1 cellular context compared by ENCODE assay signal in the genomic region with DNA sequence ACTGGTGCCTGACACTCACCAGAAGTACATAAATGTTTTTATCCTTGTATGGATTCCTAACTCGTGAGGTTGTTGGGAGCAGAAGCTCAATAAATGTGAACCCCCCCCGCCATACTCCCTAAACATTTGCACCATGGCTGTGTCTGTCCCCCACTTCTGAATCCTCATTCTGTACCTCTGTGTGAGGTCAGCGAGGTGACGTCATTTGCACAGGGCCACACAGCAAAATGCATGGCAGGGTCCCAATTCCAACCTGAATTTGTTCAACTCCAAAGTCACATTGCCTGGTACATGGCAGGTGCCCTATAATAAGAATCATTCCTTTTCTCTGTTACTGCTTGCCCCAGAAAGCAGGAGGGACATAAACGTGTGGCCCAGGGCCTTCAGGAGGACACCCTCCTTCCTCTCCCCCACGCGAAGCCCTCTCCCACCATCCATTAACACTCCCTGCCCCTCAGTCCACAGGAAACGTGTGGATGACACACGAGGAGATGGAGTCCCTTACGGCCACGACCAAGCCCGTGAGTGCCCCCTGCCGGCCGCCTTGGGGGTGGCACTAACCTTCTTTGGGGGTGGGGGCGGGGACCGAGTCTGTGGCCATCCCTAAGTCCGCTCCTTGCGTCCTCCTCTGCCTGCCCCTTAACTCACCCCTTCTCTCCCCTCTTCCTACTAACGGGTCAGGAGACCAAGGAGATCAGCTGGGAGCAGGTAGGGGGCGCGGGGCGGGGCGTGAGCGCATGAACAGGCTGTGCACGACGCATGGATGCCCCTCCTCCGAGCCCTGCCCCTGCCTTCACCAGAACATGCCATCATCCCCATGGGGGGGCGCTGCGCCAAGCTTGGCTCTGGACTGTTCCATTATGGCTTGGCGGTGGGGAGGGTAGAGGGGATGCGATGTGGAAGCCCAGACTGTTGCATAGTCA.
TF ChIP-seq lines count a peak whose summit lies in the region.

No MANE protein-coding gene starts in this region.

TF ChIP-seq in HEK293, 187 proteins besides CTCF, POLR2A, EP300 and RAD21 (continued from another document):
- TF ChIP-seq ZNF280D (tag by site-specific recombination; IDR thresholded peaks at IDR 0.05) (no peak), ZNF140 (tag by site-specific recombination; IDR thresholded peaks at IDR 0.05) (no peak), GLIS1 (tag by site-specific recombination; IDR thresholded peaks at IDR 0.05) (peak; percentile 69), ZNF561 (tag by site-specific recombination; IDR thresholded peaks at IDR 0.05; ENCODE audit: borderline replicate concordance) (no peak), ZBTB6 (tag by site-specific recombination; IDR thresholded peaks at IDR 0.05) (peak; percentile 52; the same call in 1 of the 2 replicates), ZNF776 (tag by site-specific recombination; IDR thresholded peaks at IDR 0.05; ENCODE audit: borderline replicate concordance) (no peak), ZIC2 (tag by site-specific recombination; IDR thresholded peaks at IDR 0.05) (peak; percentile 48; the same call in 1 of the 2 replicates), KLF10 (tag by site-specific recombination; IDR thresholded peaks at IDR 0.05) (0 out of 2 replicates have a peak, but pooled peaks have one; percentile 28), ZNF394 (tag by site-specific recombination; IDR thresholded peaks at IDR 0.05; ENCODE audit: borderline replicate concordance) (peak; percentile 45; the same call in 1 of the 2 replicates), ZBTB20 (tag by site-specific recombination; IDR thresholded peaks at IDR 0.05) (peak; percentile 28; the same call in 1 of the 2 replicates), ZNF501 (tag by site-specific recombination; IDR thresholded peaks at IDR 0.05) (peak; percentile 65), ZNF571 (tag by site-specific recombination; IDR thresholded peaks at IDR 0.05) (no peak)
- TF ChIP-seq, protein P1, sequence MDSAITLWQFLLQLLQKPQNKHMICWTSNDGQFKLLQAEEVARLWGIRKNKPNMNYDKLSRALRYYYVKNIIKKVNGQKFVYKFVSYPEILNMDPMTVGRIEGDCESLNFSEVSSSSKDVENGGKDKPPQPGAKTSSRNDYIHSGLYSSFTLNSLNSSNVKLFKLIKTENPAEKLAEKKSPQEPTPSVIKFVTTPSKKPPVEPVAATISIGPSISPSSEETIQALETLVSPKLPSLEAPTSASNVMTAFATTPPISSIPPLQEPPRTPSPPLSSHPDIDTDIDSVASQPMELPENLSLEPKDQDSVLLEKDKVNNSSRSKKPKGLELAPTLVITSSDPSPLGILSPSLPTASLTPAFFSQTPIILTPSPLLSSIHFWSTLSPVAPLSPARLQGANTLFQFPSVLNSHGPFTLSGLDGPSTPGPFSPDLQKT (IDR thresholded peaks at IDR 0.05; ENCODE audit: borderline replicate concordance, low read depth, low read length) = no peak
- TF ChIP-seq, protein P2, sequence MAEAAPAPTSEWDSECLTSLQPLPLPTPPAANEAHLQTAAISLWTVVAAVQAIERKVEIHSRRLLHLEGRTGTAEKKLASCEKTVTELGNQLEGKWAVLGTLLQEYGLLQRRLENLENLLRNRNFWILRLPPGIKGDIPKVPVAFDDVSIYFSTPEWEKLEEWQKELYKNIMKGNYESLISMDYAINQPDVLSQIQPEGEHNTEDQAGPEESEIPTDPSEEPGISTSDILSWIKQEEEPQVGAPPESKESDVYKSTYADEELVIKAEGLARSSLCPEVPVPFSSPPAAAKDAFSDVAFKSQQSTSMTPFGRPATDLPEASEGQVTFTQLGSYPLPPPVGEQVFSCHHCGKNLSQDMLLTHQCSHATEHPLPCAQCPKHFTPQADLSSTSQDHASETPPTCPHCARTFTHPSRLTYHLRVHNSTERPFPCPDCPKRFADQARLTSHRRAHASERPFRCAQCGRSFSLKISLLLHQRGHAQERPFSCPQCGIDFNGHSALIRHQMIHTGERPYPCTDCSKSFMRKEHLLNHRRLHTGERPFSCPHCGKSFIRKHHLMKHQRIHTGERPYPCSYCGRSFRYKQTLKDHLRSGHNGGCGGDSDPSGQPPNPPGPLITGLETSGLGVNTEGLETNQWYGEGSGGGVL (tag by site-specific recombination; IDR thresholded peaks at IDR 0.05) = peak; percentile 76
TF ChIP-seq in HEK293: peak in this region for 44.
